Comparison of ENCODE assay signal across 9 cellular contexts in genomic region chr20:33262658-33263065, GRCh38. TPM values are rescaled to one million over a fixed set of nuclear protein-coding genes. Genes with fewer than 3 reads are reported as not detected.
DNase-seq lines count a peak whose midpoint lies in the region; ATAC-seq, FAIRE-seq and TF ChIP-seq lines count a peak whose summit lies in the region.
"Had no signal": no experiment of that assay in that cellular context is flagged by ENCODE, and none has a peak within 500 bp of the region (broad histone marks: within the 10 kb centered on the region; RNA-seq: fewer than 3 reads in every experiment).

No MANE protein-coding gene starts in this region.

- peak in 7 of 9 donors; percentile 37 to 60 (median 45) for TF ChIP-seq CTCF in heart right ventricle (IDR thresholded peaks at IDR 0.05)

- FAIRE-seq in TTC549 (lab: Jason Lieb, UNC) (peak; percentile 38), small intestine (lab: Jason Lieb, UNC) (no peak)

- H3K27ac ChIP-seq in heart right ventricle: peak overlapping the region in 1 of 10 donors; percentile 68
- H3K27ac ChIP-seq in small intestine (ENCODE audit: low read depth in 1 of 2, low read length in 1 of 2): no peak overlapping the region

- H3K4me1 ChIP-seq in heart right ventricle (peaks cover 0 to 15% (median 0%) of the 10 kb centered on the region in 9 donors), small intestine (ENCODE audit: control insufficient read depth in 2 of 2, insufficient read depth in 1 of 2, low read depth in 1 of 2, low read length in 1 of 2) (no peaks in the 10 kb centered on the region)

- intact Hi-C loops in heart right ventricle (cut with DNase I) (no loop called here), Right ventricle myocardium inferior (cut with DNase I) (no loop called here), left cardiac atrium (cut with DNase I) (no loop called here)

- H3K36me3 ChIP-seq in heart right ventricle (no peaks in the 10 kb centered on the region), small intestine (ENCODE audit: control insufficient read depth in 2 of 2, insufficient read depth in 2 of 2, low read length in 2 of 2) (no peaks in the 10 kb centered on the region)

- no peak overlapping the region for H3K4me3 ChIP-seq in heart right ventricle
- no peak overlapping the region for H3K4me3 ChIP-seq in small intestine (ENCODE audit: low read depth in 1 of 2, low read length in 2 of 2)

- DNase-seq in heart right ventricle: peak in 1 of 2 donors; percentile 11
- DNase-seq in Right ventricle myocardium inferior (ENCODE audit: missing footprints): no peak
- peak; percentile 81 for DNase-seq in NCI-H1694 treated with DMSO at 0.1 percent for 48 hours (lab: John Stamatoyannopoulos, UW)
- DNase-seq in left cardiac atrium: no peak
- peak; percentile 20 for DNase-seq in small intestine

- ATAC-seq in heart right ventricle (peak in 3 of 8 donors; percentile 41 to 56 (median 51)), Right ventricle myocardium inferior (no peak), left cardiac atrium (peak; percentile 23 to 55), HG03097 (IDR thresholded peaks at IDR 0.05; ENCODE audit: low FRiP score, unreplicated experiment) (no peak), HG03439 (IDR thresholded peaks at IDR 0.05; ENCODE audit: unreplicated experiment) (no peak)

- H3K9me3 ChIP-seq in heart right ventricle (peaks cover 0 to 8% (median 0%) of the 10 kb centered on the region in 11 donors), small intestine (ENCODE audit: control insufficient read depth, low read depth) (no peaks in the 10 kb centered on the region)

- 19 to 27% methylated on average over 5 of the region's 5 CpGs for WGBS in heart right ventricle, 2 donors
- 27 to 34% (median 30%) methylated on average over 5 of the region's 5 CpGs for WGBS in small intestine, 3 donors

- H3K27me3 ChIP-seq in heart right ventricle (peaks cover 0 to 32% (median 26%) of the 10 kb centered on the region in 7 donors), small intestine (ENCODE audit: control insufficient read depth in 2 of 2, insufficient read depth in 2 of 2, low read length in 2 of 2) (peaks cover 0 to 9% of the 10 kb centered on the region in 2 donors)

RNA-seq across cellular contexts. Expression of gene BPIFB1, which starts 20.4 kb away (rescaled TPM):
- not detected for total RNA-seq in heart right ventricle
- under 1 TPM in 1 of 2 donors, not detected in 1; 0.03 TPM for polyA plus RNA-seq in heart right ventricle
- not detected for total RNA-seq in Right ventricle myocardium inferior
- not detected for total RNA-seq in left cardiac atrium
- polyA plus RNA-seq in small intestine: 1 to 10 TPM in 1 of 3 donors, not detected in 2; 1.3 TPM

RNA-seq across cellular contexts. Expression of gene BPIFA1, which starts 26.9 kb away (rescaled TPM):
- total RNA-seq in heart right ventricle (not detected), Right ventricle myocardium inferior (not detected), left cardiac atrium (not detected)
- polyA plus RNA-seq in heart right ventricle (not detected), small intestine (under 1 TPM in 1 of 3 donors, not detected in 2; 0.67 TPM)
- polyA plus RNA-seq: esophagus had no signal

RNA-seq across cellular contexts. Expression of gene BPIFA3, which starts 45.5 kb away (rescaled TPM):
- total RNA-seq in heart right ventricle: not detected
- polyA plus RNA-seq in heart right ventricle: not detected
- not detected for total RNA-seq in Right ventricle myocardium inferior
- total RNA-seq in left cardiac atrium: not detected
- not detected for polyA plus RNA-seq in small intestine
- polyA plus RNA-seq: esophagus had no signal

Comparison
In these comparisons a context has a peak if more than half of its experiments do, and no peak if none do; other contexts are left out.
1. ATAC-seq: peak in left cardiac atrium (2 of 2); none in Right ventricle myocardium inferior (single experiment), HG03097 (single experiment) and HG03439 (single experiment).
2. DNase-seq: peak in NCI-H1694 treated with DMSO at 0.1 percent for 48 hours (single experiment) and small intestine (single experiment); none in Right ventricle myocardium inferior (single experiment) and left cardiac atrium (single experiment).